9 cellular contexts compared by ENCODE assay signal in genomic region chr4:41982716-41983115, GRCh38. TPM values are rescaled to one million over a fixed set of nuclear protein-coding genes. Genes with fewer than 3 reads are reported as not detected.
"Had no signal": no experiment of that assay in that cellular context is flagged by ENCODE, and none has a peak within 500 bp of the region (broad histone marks: within the 10 kb centered on the region; RNA-seq: fewer than 3 reads in every experiment).

No MANE protein-coding gene starts in this region.

- H3K9me3 Mint-ChIP-seq: HFFc6 had no signal

- H3K9me3 ChIP-seq: HAP-1 had no signal

- H3K27ac ChIP-seq: GM23248, HL-60 had no signal

- DNase-seq: GM23248, H7, HFFc6, KBM-7 had no signal

- H3K27ac Mint-ChIP-seq: HFFc6, IgD-negative memory B cell had no signal

- H3K36me3 ChIP-seq: HAP-1 had no signal

- H3K4me3 Mint-ChIP-seq: HFFc6, IgD-negative memory B cell had no signal

- H3K4me3 ChIP-seq: GM23248, HAP-1 had no signal

- ATAC-seq: HCT116, HepG2 had no signal

- H3K27me3 Mint-ChIP-seq: IgD-negative memory B cell had no signal

- H3K36me3 Mint-ChIP-seq: IgD-negative memory B cell had no signal

RNA-seq across cellular contexts. Expression of gene DCAF4L1, which starts 1.2 kb away (rescaled TPM):
- total RNA-seq: GM23248 had no signal
